21 cellular contexts compared by ENCODE assay signal in the genomic region with DNA sequence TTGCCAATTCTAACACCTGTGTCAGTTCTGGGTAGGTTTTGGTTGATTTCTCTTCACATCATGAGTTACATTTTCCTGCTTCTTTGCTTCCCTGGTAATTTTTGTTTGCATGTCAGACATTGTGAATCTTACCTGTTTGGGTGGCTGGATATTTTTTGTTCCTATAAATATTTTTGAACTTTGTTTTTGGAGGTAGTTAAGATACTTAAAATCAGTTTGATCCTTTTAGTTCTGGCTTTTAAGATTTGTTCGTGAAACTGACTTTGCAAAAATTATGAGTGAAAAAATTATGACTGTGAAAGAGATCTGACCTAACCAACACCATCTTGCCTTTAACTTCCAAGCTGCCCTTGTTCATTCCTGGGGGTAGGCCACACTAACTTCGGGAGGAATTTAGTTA.
"Had no signal": no experiment of that assay in that cellular context is flagged by ENCODE, and none has a peak within 500 bp of the region (broad histone marks: within the 10 kb centered on the region; RNA-seq: fewer than 3 reads in every experiment).

No MANE protein-coding gene starts in this region.

- FAIRE-seq: urothelium cell line had no signal

- DNase-seq: stimulated activated CD4-positive, alpha-beta T cell treated with anti-CD3 and anti-CD28 coated beads, Interleukin-2, amount 100 ng/mL, for 48 hours; stimulated activated CD4-positive, alpha-beta T cell treated with anti-CD3 and anti-CD28 coated beads, Interleukin-4, amount 100 ng/mL, for 1 hour; stimulated activated CD4-positive, alpha-beta T cell treated with anti-CD3 and anti-CD28 coated beads, Interleukin-4, amount 100 ng/mL, for 24 hours; stimulated activated CD4-positive, alpha-beta T cell treated with anti-CD3 and anti-CD28 coated beads, Interleukin-4, amount 100 ng/mL, for 4 hours; stimulated activated CD8-positive, alpha-beta memory T cell treated with anti-CD3 and anti-CD28 coated beads, Interleukin-4, amount 100 ng/mL, for 48 hours; stimulated activated naive B cell treated with anti-CD40 and anti-IgM and Interleukin-4, amounts not matched to agents 10 μg/mL and 1 μg/mL and 100 μg/mL, for 72 hours; stimulated activated naive CD4-positive, alpha-beta T cell; stimulated activated naive CD4-positive, alpha-beta T cell treated with Interleukin-2 at 50 U/mL for 16 hours; stimulated activated naive CD8-positive, alpha-beta T cell treated with anti-CD3 and anti-CD28 coated beads, Interleukin-15, amount 100 ng/mL, for 72 hours; stimulated activated naive CD8-positive, alpha-beta T cell treated with anti-CD3 and anti-CD28 coated beads, Interleukin-15, Interleukin-2, amounts not matched to agents 100 U/mL and 50 U/mL, for 24 hours; stomach; substantia nigra; testis; thyroid gland; tibial artery; transverse colon; trophoblast cell; upper lobe of left lung; upper lobe of right lung; uterus had no signal
